In the genomic region with DNA sequence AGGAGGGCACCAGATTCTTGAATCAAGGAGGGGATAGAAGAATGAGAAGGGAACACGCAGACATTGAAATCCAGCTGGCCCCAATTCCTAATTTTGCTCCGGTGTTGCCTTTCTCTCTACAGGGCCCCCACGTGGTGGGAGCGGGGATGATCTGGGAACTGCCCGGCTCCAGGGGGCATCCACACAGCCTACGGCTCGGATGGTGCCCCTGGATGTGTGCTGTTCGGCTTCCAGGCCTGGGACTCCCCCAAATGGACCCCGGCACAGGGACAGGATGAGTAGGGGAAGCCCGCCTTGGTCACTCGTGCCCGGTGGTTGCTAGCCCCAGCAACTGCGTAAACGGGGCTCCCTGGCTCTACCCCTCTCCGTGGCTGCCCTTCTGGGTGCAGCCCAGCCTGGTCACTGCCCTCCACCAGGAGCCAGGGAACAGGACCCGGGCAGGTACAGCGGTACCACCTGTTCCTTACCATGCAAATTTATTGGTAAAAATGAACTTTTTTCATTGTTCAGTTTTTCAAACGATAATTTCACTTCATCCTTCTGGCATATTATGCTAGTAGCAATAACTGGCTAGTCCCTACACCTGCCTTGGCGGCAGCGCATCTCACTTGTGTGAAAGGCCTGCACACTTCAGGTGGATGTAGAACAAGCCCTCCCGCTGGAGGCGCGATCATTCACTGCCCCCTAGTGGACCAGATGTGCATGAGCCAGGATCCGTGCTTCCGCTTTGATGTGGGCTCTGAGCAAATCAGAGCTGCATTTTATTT, we compare ENCODE assay signal across 8 cellular contexts.
DNase-seq lines count a peak whose midpoint lies in the region; ATAC-seq and TF ChIP-seq lines count a peak whose summit lies in the region.

No MANE protein-coding gene starts in this region.

- ATAC-seq in GM18909 (IDR thresholded peaks at IDR 0.05; ENCODE audit: poor library complexity, unreplicated experiment), result peak; percentile 87
- peak; percentile 62 for ATAC-seq in HG03139 (IDR thresholded peaks at IDR 0.05; ENCODE audit: unreplicated experiment)
- ATAC-seq in left colon, result peak; percentile 68

- H3K27ac ChIP-seq in caudate nucleus (ENCODE audit: low read depth, low read length), result no peak overlapping the region

- intact Hi-C loops in left colon (cut with DNase I, micrococcal nuclease), result no loop called here

- no peak overlapping the region for H3K4me3 ChIP-seq in AG10803 (ENCODE audit: low read length)

- DNase-seq in AG10803 (ENCODE audit: low read depth) (peak; percentile 70), NCI-H446 treated with DMSO at 0.1 percent for 48 hours (lab: John Stamatoyannopoulos, UW) (peak; percentile 3), caudate nucleus (lab: John Stamatoyannopoulos, UW) (peak in 59 of 61 donors; percentile 4 to 87 (median 50)), left colon (peak; percentile 68 to 84)
- peak; percentile 81 for DNase-seq in activated CD4-positive, CD25-positive, alpha-beta regulatory T cell treated with anti-CD3 and anti-CD28 coated beads, Interleukin-2, amount 50 U/mL, for 72 hours
- DNase-seq in stimulated activated CD4-positive, alpha-beta T cell treated with anti-CD3 and anti-CD28 coated beads, Interleukin-4, amount 100 ng/mL, for 1 hour, result peak; percentile 79

- TF ChIP-seq CTCF in AG10803 (conservative IDR thresholded peaks at IDR 0.05; ENCODE audit: low read length), result peak; percentile 97

Comparison
In these comparisons a context has a peak if more than half of its experiments do, and no peak if none do; other contexts are left out.
1. DNase-seq: peak in every context shown above with its lines; median percentile 81 in activated CD4-positive, CD25-positive, alpha-beta regulatory T cell treated with anti-CD3 and anti-CD28 coated beads, Interleukin-2, amount 50 U/mL, for 72 hours; 79 in stimulated activated CD4-positive, alpha-beta T cell treated with anti-CD3 and anti-CD28 coated beads, Interleukin-4, amount 100 ng/mL, for 1 hour; 76 in left colon; 70 in AG10803; 50 in caudate nucleus; 3 in NCI-H446 treated with DMSO at 0.1 percent for 48 hours.